13 cellular contexts compared by ENCODE assay signal in the genomic region with DNA sequence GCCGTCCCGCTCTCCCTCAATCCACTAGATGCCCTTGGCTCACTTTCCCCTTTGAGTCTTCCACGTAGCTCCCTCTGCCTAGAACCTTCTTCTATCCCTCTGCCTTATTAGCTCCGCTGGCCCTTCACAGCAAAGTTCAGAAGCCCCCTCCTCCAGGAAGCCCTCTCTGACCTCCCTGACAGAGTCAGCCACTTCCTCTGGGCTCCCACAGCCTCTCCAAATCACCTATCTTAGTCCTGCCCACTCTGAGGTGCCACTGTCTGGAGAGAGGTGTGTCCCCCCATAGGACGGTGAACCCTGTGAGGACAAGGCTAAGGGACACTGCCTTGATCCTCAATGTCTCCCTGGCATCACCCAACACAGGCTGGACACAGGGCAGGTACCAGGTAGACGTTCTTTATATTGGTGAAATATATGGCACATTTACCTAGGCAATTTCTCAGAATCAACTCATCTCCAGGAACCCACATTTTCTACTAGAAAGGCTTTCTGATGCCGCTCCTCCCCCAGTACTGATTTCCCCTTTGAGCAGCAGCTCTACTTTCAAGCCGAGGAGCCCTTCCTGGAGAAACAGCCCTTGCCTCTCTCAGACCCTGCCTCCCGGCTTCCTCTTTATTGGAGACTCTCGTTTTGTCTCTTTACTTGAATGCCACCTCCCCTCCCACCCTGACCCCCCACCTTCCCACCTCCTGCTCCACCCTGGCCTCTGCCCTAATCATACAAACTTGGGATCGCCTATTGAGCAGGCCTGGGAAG. TPM values are rescaled to one million over a fixed set of nuclear protein-coding genes. Genes with fewer than 3 reads are reported as not detected.
A peak's percentile ranks its signal among the peaks of the same experiment; 100 is the strongest.
DNase-seq lines count a peak whose midpoint lies in the region; ATAC-seq, FAIRE-seq and TF ChIP-seq lines count a peak whose summit lies in the region.
"Had no signal": no experiment of that assay in that cellular context is flagged by ENCODE, and none has a peak within 500 bp of the region (broad histone marks: within the 10 kb centered on the region; RNA-seq: fewer than 3 reads in every experiment).

No MANE protein-coding gene starts in this region.

- no peak overlapping the region for H3K27ac ChIP-seq in mesendoderm (ENCODE audit: low read depth, low read length)
- H3K27ac ChIP-seq in esophagus muscularis mucosa (replicated peaks in 1 of 4), result no peak overlapping the region
- no peak overlapping the region for H3K27ac ChIP-seq in right atrium auricular region

- no peak overlapping the region for H2BK5ac ChIP-seq in mesendoderm (ENCODE audit: low read length)

- H3K79me1 ChIP-seq in mesendoderm (ENCODE audit: low read length), result peaks cover 4% of the 10 kb centered on the region

- no peak overlapping the region for H4K8ac ChIP-seq in mesendoderm (ENCODE audit: low read depth, low read length)

- H3K36me3 ChIP-seq in mesendoderm (ENCODE audit: control insufficient read depth, insufficient read depth, low read length), result no peaks in the 10 kb centered on the region
- no peaks in the 10 kb centered on the region for H3K36me3 ChIP-seq in esophagus muscularis mucosa
- no peaks in the 10 kb centered on the region for H3K36me3 ChIP-seq in right atrium auricular region

- peak overlapping the region; percentile 30 for H3K56ac ChIP-seq in mesendoderm (ENCODE audit: low read length)

- peaks cover 41% of the 10 kb centered on the region for H3K4me1 Mint-ChIP-seq in activated CD8-positive, alpha-beta memory T cell treated with anti-CD3 and anti-CD28 coated beads, Interleukin-2, amount 10 ng/mL, durations not matched to agents 7 days and 5 days

- H2AK5ac ChIP-seq in mesendoderm (ENCODE audit: low read length), result no peak overlapping the region

- ATAC-seq in activated CD8-positive, alpha-beta memory T cell treated with anti-CD3 and anti-CD28 coated beads, Interleukin-2, amount 10 ng/mL, durations not matched to agents 7 days and 5 days, result no peak
- ATAC-seq in GM19328 (IDR thresholded peaks at IDR 0.05; ENCODE audit: unreplicated experiment), result no peak

- H3K79me2 ChIP-seq in mesendoderm (ENCODE audit: control insufficient read depth, insufficient read depth, low read length), result peaks cover 11% of the 10 kb centered on the region

- H3K23ac ChIP-seq in mesendoderm (ENCODE audit: low read length), result no peak overlapping the region

- CTCF ChIA-PET in activated CD8-positive, alpha-beta memory T cell treated with anti-CD3 and anti-CD28 coated beads, Interleukin-2, amount 10 ng/mL, durations not matched to agents 7 days and 5 days (lab: Charles Lee), result interaction anchor here (0.6 to 4.3 kb wide), 9 partner anchors 8 to 506 kb away, joined by 3 to 17 read pairs (median 3); partner anchors contain the start of genes B3GNT8 and HNRNPUL1

- H3K9ac ChIP-seq in mesendoderm (ENCODE audit: low read length), result no peak overlapping the region

- intact Hi-C loops in esophagus muscularis mucosa (cut with DNase I), result no loop called here

- no peaks in the 10 kb centered on the region for H3K4me1 ChIP-seq in mesendoderm (ENCODE audit: control insufficient read depth, low read depth, low read length)
- H3K4me1 ChIP-seq in esophagus muscularis mucosa, result peaks cover 9 to 29% (median 24%) of the 10 kb centered on the region in 4 donors
- H3K4me1 ChIP-seq in right atrium auricular region, result peaks cover 0 to 22% of the 10 kb centered on the region in 2 donors

- DNase-seq in stimulated activated CD4-positive, alpha-beta T cell treated with anti-CD3 and anti-CD28 coated beads, Interleukin-2, amount 100 ng/mL, for 4 hours (ENCODE audit: low read depth), result peak; percentile 45
- DNase-seq in stimulated activated CD4-positive, alpha-beta T cell treated with anti-CD3 and anti-CD28 coated beads, Interleukin-2, amount 100 ng/mL, for 48 hours, result no peak
- peak; percentile 54 for DNase-seq in activated CD8-positive, alpha-beta memory T cell treated with anti-CD3 and anti-CD28 coated beads, Interleukin-2, amount 10 ng/mL, durations not matched to agents 7 days and 5 days
- DNase-seq in mesendoderm, result no peak
- no peak for DNase-seq in esophagus muscularis mucosa (ENCODE audit: extremely low spot score)
- DNase-seq in D721Med (ENCODE audit: insufficient read length, low spot score), result no peak
- DNase-seq in right atrium auricular region (ENCODE audit: low spot score), result no peak
- DNase-seq: amniotic stem cell, NCI-H1436 treated with DMSO at 0.1 percent for 48 hours, NCI-H510A treated with DMSO at 0.1 percent for 48 hours had no signal

- TF ChIP-seq CTCF in esophagus muscularis mucosa (IDR thresholded peaks at IDR 0.05) (no peak), D721Med (IDR thresholded peaks at IDR 0.05; ENCODE audit: insufficient read depth, missing control alignments) (no peak), right atrium auricular region (IDR thresholded peaks at IDR 0.05) (no peak)

- H3K4me3 ChIP-seq in mesendoderm (ENCODE audit: low read length) (no peak overlapping the region), esophagus muscularis mucosa (no peak overlapping the region), right atrium auricular region (no peak overlapping the region)
- H3K4me3 ChIP-seq: coronary artery, smooth muscle cell had no signal

- H3K9me3 Mint-ChIP-seq in activated CD8-positive, alpha-beta memory T cell treated with anti-CD3 and anti-CD28 coated beads, Interleukin-2, amount 10 ng/mL, durations not matched to agents 7 days and 5 days (ENCODE audit: low read depth), result no peaks in the 10 kb centered on the region

- no peak for TF ChIP-seq POLR2A in esophagus muscularis mucosa (IDR thresholded peaks at IDR 0.05; ENCODE audit: low read depth)

- H3K4me2 ChIP-seq in mesendoderm (ENCODE audit: low read length), result no peak overlapping the region
- H3K4me2 ChIP-seq: smooth muscle cell had no signal

- peak overlapping the region; percentile 7 for H3K4me3 Mint-ChIP-seq in activated CD8-positive, alpha-beta memory T cell treated with anti-CD3 and anti-CD28 coated beads, Interleukin-2, amount 10 ng/mL, durations not matched to agents 7 days and 5 days

- no peak overlapping the region for H2BK120ac ChIP-seq in mesendoderm (ENCODE audit: low read depth, low read length)

- no peak for FAIRE-seq in D721Med (lab: Jason Lieb, UNC)

- no peak overlapping the region for H2BK15ac ChIP-seq in mesendoderm (replicated peaks; ENCODE audit: low read depth)

- H3K18ac ChIP-seq in mesendoderm (ENCODE audit: low read length), result no peak overlapping the region

- H3K9me3 ChIP-seq in esophagus muscularis mucosa (no peaks in the 10 kb centered on the region), right atrium auricular region (no peaks in the 10 kb centered on the region)

- H3K27me3 ChIP-seq in mesendoderm (ENCODE audit: insufficient read depth, low read length, poor library complexity) (no peaks in the 10 kb centered on the region), esophagus muscularis mucosa (peaks cover 0 to 6% (median 0%) of the 10 kb centered on the region in 4 donors), right atrium auricular region (no peaks in the 10 kb centered on the region)

- no CpG with 5 or more reads among the region's 11 CpGs for WGBS in mesendoderm (ENCODE audit: extremely low coverage, insufficient coverage, low lambda C conversion rate)
- 74% methylated on average over 11 of the region's 11 CpGs for WGBS in esophagus muscularis mucosa

- no peak overlapping the region for H4K5ac ChIP-seq in mesendoderm (ENCODE audit: low read length)

- H3K4ac ChIP-seq in mesendoderm (ENCODE audit: low read depth, low read length), result no peak overlapping the region

- peaks cover 7% of the 10 kb centered on the region for H3K36me3 Mint-ChIP-seq in activated CD8-positive, alpha-beta memory T cell treated with anti-CD3 and anti-CD28 coated beads, Interleukin-2, amount 10 ng/mL, durations not matched to agents 7 days and 5 days

- H3K27ac Mint-ChIP-seq in activated CD8-positive, alpha-beta memory T cell treated with anti-CD3 and anti-CD28 coated beads, Interleukin-2, amount 10 ng/mL, durations not matched to agents 7 days and 5 days, result peak overlapping the region; percentile 89

- no peaks in the 10 kb centered on the region for H3K27me3 Mint-ChIP-seq in activated CD8-positive, alpha-beta memory T cell treated with anti-CD3 and anti-CD28 coated beads, Interleukin-2, amount 10 ng/mL, durations not matched to agents 7 days and 5 days

- TF ChIP-seq EP300 in esophagus muscularis mucosa (IDR thresholded peaks at IDR 0.05), result no peak

RNA-seq across cellular contexts. Expression of gene TGFB1, which starts 3.4 kb away (rescaled TPM):
- total RNA-seq in activated CD8-positive, alpha-beta memory T cell treated with anti-CD3 and anti-CD28 coated beads, Interleukin-2, amount 10 ng/mL, durations not matched to agents 7 days and 5 days, result 100 to 1,000 TPM; 171 to 179 TPM
- polyA plus RNA-seq in mesendoderm (2013, experiment 1 of 2), result 36.8 TPM
- polyA plus RNA-seq in mesendoderm (2013, experiment 2 of 2), result 35.2 TPM
- total RNA-seq in esophagus muscularis mucosa, result 10 to 100 TPM; 29.8 to 52.4 (median 31.8) TPM
- total RNA-seq in right atrium auricular region, result 10 to 100 TPM; 17.6 to 33.7 TPM

RNA-seq across cellular contexts. Expression of gene B9D2, which starts 6.8 kb away (rescaled TPM):
- total RNA-seq in activated CD8-positive, alpha-beta memory T cell treated with anti-CD3 and anti-CD28 coated beads, Interleukin-2, amount 10 ng/mL, durations not matched to agents 7 days and 5 days, result 1 to 10 TPM; 8.2 to 9.3 TPM
- polyA plus RNA-seq in mesendoderm (2013, experiment 1 of 2), result 3.4 TPM
- polyA plus RNA-seq in mesendoderm (2013, experiment 2 of 2), result 3.5 TPM
- total RNA-seq in esophagus muscularis mucosa, result 1 to 10 TPM; 4.9 to 9.3 (median 6.9) TPM
- total RNA-seq in right atrium auricular region, result 1 to 10 TPM; 1.9 to 3.8 TPM

RNA-seq across cellular contexts. Expression of gene TMEM91, which starts 19.2 kb away (rescaled TPM):
- total RNA-seq in activated CD8-positive, alpha-beta memory T cell treated with anti-CD3 and anti-CD28 coated beads, Interleukin-2, amount 10 ng/mL, durations not matched to agents 7 days and 5 days, result 1 to 10 TPM; 4.8 to 6.0 TPM
- 3.0 TPM for polyA plus RNA-seq in mesendoderm (2013, experiment 1 of 2)
- 2.9 TPM for polyA plus RNA-seq in mesendoderm (2013, experiment 2 of 2)
- 10 to 100 TPM in 3 of 4 donors, 1 to 10 TPM in 1; 9.7 to 17.2 (median 14.1) TPM for total RNA-seq in esophagus muscularis mucosa
- total RNA-seq in right atrium auricular region, result 1 to 10 TPM; 5.0 to 8.5 TPM

RNA-seq across cellular contexts. Expression of gene EXOSC5, which starts 40.0 kb away (rescaled TPM):
- total RNA-seq in activated CD8-positive, alpha-beta memory T cell treated with anti-CD3 and anti-CD28 coated beads, Interleukin-2, amount 10 ng/mL, durations not matched to agents 7 days and 5 days, result 10 to 100 TPM; 24.4 to 36.0 TPM
- 47.7 TPM for polyA plus RNA-seq in mesendoderm (2013, experiment 1 of 2)
- 46.1 TPM for polyA plus RNA-seq in mesendoderm (2013, experiment 2 of 2)
- total RNA-seq in esophagus muscularis mucosa, result 10 to 100 TPM; 11.2 to 15.2 (median 13.2) TPM
- 1 to 10 TPM; 8.5 to 9.0 TPM for total RNA-seq in right atrium auricular region

RNA-seq across cellular contexts. Expression of gene BCKDHA, which starts 40.5 kb away (rescaled TPM):
- 10 to 100 TPM; 18.7 to 20.1 TPM for total RNA-seq in activated CD8-positive, alpha-beta memory T cell treated with anti-CD3 and anti-CD28 coated beads, Interleukin-2, amount 10 ng/mL, durations not matched to agents 7 days and 5 days
- polyA plus RNA-seq in mesendoderm (2013, experiment 1 of 2), result 22.8 TPM
- 22.6 TPM for polyA plus RNA-seq in mesendoderm (2013, experiment 2 of 2)
- total RNA-seq in esophagus muscularis mucosa (10 to 100 TPM; 40.7 to 75.2 (median 54.0) TPM), right atrium auricular region (10 to 100 TPM; 65.2 to 77.6 TPM)

Comparison
In these comparisons a context has a peak if more than half of its experiments do, and no peak if none do; other contexts are left out.
1. DNase-seq: peak in stimulated activated CD4-positive, alpha-beta T cell treated with anti-CD3 and anti-CD28 coated beads, Interleukin-2, amount 100 ng/mL, for 4 hours (single experiment) and activated CD8-positive, alpha-beta memory T cell treated with anti-CD3 and anti-CD28 coated beads, Interleukin-2, amount 10 ng/mL, durations not matched to agents 7 days and 5 days (single experiment); none in stimulated activated CD4-positive, alpha-beta T cell treated with anti-CD3 and anti-CD28 coated beads, Interleukin-2, amount 100 ng/mL, for 48 hours (0 of 2), mesendoderm (single experiment), esophagus muscularis mucosa (single experiment), D721Med (single experiment) and right atrium auricular region (single experiment).